Comparison of ENCODE assay signal across 1 cellular context in the genomic region with DNA sequence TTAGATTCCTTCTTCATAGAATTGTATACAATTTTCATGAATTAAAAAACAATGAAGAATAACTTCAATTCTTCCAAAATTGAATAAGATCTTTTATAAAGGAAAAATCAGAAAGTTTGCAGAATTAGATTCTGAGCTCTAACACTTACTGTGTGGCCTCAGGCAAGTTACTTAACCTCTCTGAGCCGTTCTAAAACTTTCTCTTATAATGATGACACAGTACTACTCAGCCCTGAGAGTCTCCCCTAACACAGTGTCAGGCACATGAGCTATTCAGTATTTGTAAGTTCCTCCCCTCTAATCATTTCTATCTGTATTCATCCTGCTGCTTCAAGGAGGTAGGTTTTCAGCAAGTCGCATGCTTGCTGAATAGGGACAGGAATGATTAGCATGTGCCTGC.
TF ChIP-seq lines count a peak whose summit lies in the region.

No MANE protein-coding gene starts in this region.

TF ChIP-seq in H1, 55 proteins besides CTCF, POLR2A, EP300 and RAD21 (continued from another document):
- TF ChIP-seq RFX5 (IDR thresholded peaks at IDR 0.05; ENCODE audit: borderline replicate concordance, low read depth, low read length) (no peak), HDAC2 (IDR thresholded peaks at IDR 0.05; ENCODE audit: borderline replicate concordance in 1 of 2, low read depth in 2 of 2, low read length in 2 of 2) (peak in 1 of 2 experiments; percentile 34; a peak in 1 of 4 replicates), TEAD4 (IDR thresholded peaks at IDR 0.05; ENCODE audit: low read depth, low read length) (no peak), HDAC6 (IDR thresholded peaks at IDR 0.05; ENCODE audit: low read depth, low read length) (no peak), KDM1A (IDR thresholded peaks at IDR 0.05; ENCODE audit: borderline replicate concordance, low read length) (peak; percentile 83), ASH2L (IDR thresholded peaks at IDR 0.05; ENCODE audit: low read length) (no peak), KDM5A (IDR thresholded peaks at IDR 0.05; ENCODE audit: low read length) (no peak)
TF ChIP-seq in H1: peak in this region for 2.
